ENCODE assay signal across 21 cellular contexts in genomic region chr9:128123451-128124080, GRCh38. TPM values are rescaled to one million over a fixed set of nuclear protein-coding genes. Genes with fewer than 3 reads are reported as not detected.
"Had no signal": no experiment of that assay in that cellular context is flagged by ENCODE, and none has a peak within 500 bp of the region (broad histone marks: within the 10 kb centered on the region; RNA-seq: fewer than 3 reads in every experiment).

No MANE protein-coding gene starts in this region.

- H3K9me3 ChIP-seq: upper lobe of right lung had no signal

- H3K27me3 ChIP-seq: foreskin keratinocyte, upper lobe of right lung had no signal

- H3K9me3 Mint-ChIP-seq: activated B cell treated with CpG ODN at 0.5 μM for 24 hours; activated CD4-positive, alpha-beta memory T cell treated with anti-CD3 and anti-CD28 coated beads for 36 hours; activated naive CD8-positive, alpha-beta T cell treated with anti-CD3 and anti-CD28 coated beads for 36 hours; activated T-helper 1 cell treated with anti-CD3 and anti-CD28 coated beads, Interleukin-12 subunit alpha, Interleukin-12 subunit beta, Interleukin-2, Interleukin-4 antibody, amounts not matched to agents 30 ng/mL and 10 ng/mL and 1 ng/mL, durations not matched to agents 14 hours and 24 hours and 36 hours; naive thymus-derived CD8-positive, alpha-beta T cell; T-helper 2 cell treated with Interferon-gamma antibody and Interleukin-4, amounts not matched to agents 5 μg/mL and 100 μg/mL, for 36 hours had no signal

- H3K27ac Mint-ChIP-seq: activated B cell treated with CpG ODN at 0.5 μM for 24 hours; activated CD4-positive, alpha-beta memory T cell treated with anti-CD3 and anti-CD28 coated beads for 36 hours; activated naive CD8-positive, alpha-beta T cell treated with anti-CD3 and anti-CD28 coated beads for 36 hours; activated T-helper 1 cell treated with anti-CD3 and anti-CD28 coated beads, Interleukin-12 subunit alpha, Interleukin-12 subunit beta, Interleukin-2, Interleukin-4 antibody, amounts not matched to agents 30 ng/mL and 10 ng/mL and 1 ng/mL, durations not matched to agents 14 hours and 24 hours and 36 hours; T-helper 2 cell treated with Interferon-gamma antibody and Interleukin-4, amounts not matched to agents 5 μg/mL and 100 μg/mL, for 36 hours had no signal

- DNase-seq: activated B cell treated with CpG ODN at 0.5 μM for 24 hours; activated CD4-positive, alpha-beta memory T cell treated with anti-CD3 and anti-CD28 coated beads for 36 hours; activated CD4-positive, alpha-beta T cell treated with anti-CD3 and anti-CD28 coated beads for 4 hours; activated gamma-delta T cell treated with Interleukin-2 at 50 U/mL for 16 hours; activated naive CD8-positive, alpha-beta T cell treated with anti-CD3 and anti-CD28 coated beads for 36 hours; activated T-cell treated with anti-CD3 and anti-CD28 coated beads for 4 hours; amniotic stem cell; caudate nucleus; foreskin keratinocyte; hypothalamus; mesendoderm; retina; stimulated activated CD4-positive, alpha-beta T cell treated with anti-CD3 and anti-CD28 coated beads, Interleukin-15, amount 100 ng/mL, for 24 hours; stimulated activated CD4-positive, alpha-beta T cell treated with anti-CD3 and anti-CD28 coated beads, Interleukin-2, amount 100 ng/mL, for 48 hours; upper lobe of right lung had no signal

- H3K4me1 ChIP-seq: foreskin keratinocyte had no signal

- H3K4me3 ChIP-seq: coronary artery, skin epidermis, upper lobe of right lung had no signal

- H3K4me3 Mint-ChIP-seq: activated B cell treated with CpG ODN at 0.5 μM for 24 hours; activated CD4-positive, alpha-beta memory T cell treated with anti-CD3 and anti-CD28 coated beads for 36 hours; activated naive CD8-positive, alpha-beta T cell treated with anti-CD3 and anti-CD28 coated beads for 36 hours; naive thymus-derived CD8-positive, alpha-beta T cell; T-helper 2 cell treated with Interferon-gamma antibody and Interleukin-4, amounts not matched to agents 5 μg/mL and 100 μg/mL, for 36 hours had no signal

- ATAC-seq: foreskin keratinocyte; naive thymus-derived CD8-positive, alpha-beta T cell; upper lobe of right lung had no signal

- H3K27ac ChIP-seq: coronary artery, foreskin keratinocyte, skin epidermis, upper lobe of right lung had no signal

RNA-seq across cellular contexts. Expression of gene LCN2, which starts 25.7 kb away (rescaled TPM):
- total RNA-seq: activated B cell treated with CpG ODN at 0.5 μM for 24 hours; activated CD4-positive, alpha-beta memory T cell treated with anti-CD3 and anti-CD28 coated beads for 36 hours; activated naive CD8-positive, alpha-beta T cell treated with anti-CD3 and anti-CD28 coated beads for 36 hours; activated T-helper 1 cell treated with anti-CD3 and anti-CD28 coated beads, Interleukin-12 subunit alpha, Interleukin-12 subunit beta, Interleukin-2, Interleukin-4 antibody, amounts not matched to agents 30 ng/mL and 10 ng/mL and 1 ng/mL, durations not matched to agents 14 hours and 24 hours and 36 hours; fibroblast of lung; naive thymus-derived CD8-positive, alpha-beta T cell had no signal
- polyA plus RNA-seq: fibroblast of lung; naive thymus-derived CD8-positive, alpha-beta T cell had no signal
